Comparison of ENCODE assay signal across 8 cellular contexts in the genomic region with DNA sequence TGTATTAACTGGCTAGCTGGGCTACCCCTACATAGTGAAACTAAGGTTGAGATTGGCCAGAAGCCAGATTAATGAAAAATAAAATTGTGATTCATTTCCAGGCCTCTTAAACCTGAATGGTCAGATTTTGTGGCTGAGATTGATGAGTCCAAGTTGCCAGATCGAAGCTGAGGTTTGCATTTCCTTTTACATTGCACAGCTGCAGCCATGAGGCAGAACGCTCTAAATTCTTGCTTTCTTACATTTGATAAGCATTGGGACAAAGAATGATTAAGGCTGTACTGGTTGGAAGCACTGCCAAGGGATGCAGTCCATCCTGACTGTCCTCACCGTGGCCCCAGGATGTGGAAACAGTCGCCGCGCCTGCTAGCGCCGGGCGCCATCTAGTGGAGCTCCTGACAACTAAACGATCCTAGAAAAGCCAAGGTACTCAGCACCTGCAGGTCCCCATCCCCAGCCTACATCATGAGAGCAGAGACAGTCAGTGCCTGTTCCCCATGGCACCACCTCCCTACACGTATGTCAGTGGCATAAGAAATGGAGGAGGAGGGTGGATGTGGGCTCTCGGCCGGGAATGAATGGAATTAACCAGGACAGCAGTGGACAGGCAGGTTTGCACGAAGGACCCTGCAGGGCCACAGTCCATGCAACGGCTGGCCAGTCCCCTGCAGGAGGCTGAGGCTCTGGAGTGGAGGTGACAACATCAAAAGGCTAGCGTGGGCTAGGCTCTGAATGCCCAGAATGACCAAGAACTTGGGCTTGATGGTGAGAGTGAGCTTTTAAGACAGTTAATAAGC. TPM values are rescaled to one million over a fixed set of nuclear protein-coding genes. Genes with fewer than 3 reads are reported as not detected.
A peak's percentile ranks its signal among the peaks of the same experiment; 100 is the strongest.
DNase-seq lines count a peak whose midpoint lies in the region; ATAC-seq and TF ChIP-seq lines count a peak whose summit lies in the region.

No MANE protein-coding gene starts in this region.

- POLR2A ChIA-PET in CD4-positive, alpha-beta T cell (lab: Charles Lee) = interaction anchor here (1.2 kb wide), 1 partner anchor 453 kb away, joined by 5 read pairs; no protein-coding TSS in a partner anchor
- POLR2A ChIA-PET in activated CD4-positive, alpha-beta memory T cell treated with anti-CD3 and anti-CD28 coated beads for 36 hours (lab: Charles Lee) = no interaction called here

- CTCF ChIA-PET in CD4-positive, alpha-beta T cell (lab: Charles Lee) = interaction anchor here (0.5 to 3.9 kb wide), 16 partner anchors 10 to 887 kb away, joined by 3 to 56 read pairs (median 4); no protein-coding TSS in a partner anchor
- CTCF ChIA-PET in activated CD4-positive, alpha-beta memory T cell treated with anti-CD3 and anti-CD28 coated beads for 36 hours (lab: Charles Lee) = interaction anchor here (0.6 to 7.2 kb wide), 43 partner anchors 9 to 473 kb away, joined by 3 to 98 read pairs (median 4); partner anchors contain the start of gene PSMG4

- no peaks in the 10 kb centered on the region for H3K9me3 Mint-ChIP-seq in CD4-positive, alpha-beta T cell
- H3K9me3 Mint-ChIP-seq in activated CD4-positive, alpha-beta memory T cell treated with anti-CD3 and anti-CD28 coated beads for 36 hours = peaks cover 4% of the 10 kb centered on the region
- H3K9me3 Mint-ChIP-seq in mesothelial cell of epicardium = peaks cover 8% of the 10 kb centered on the region

- H3K27ac Mint-ChIP-seq in CD4-positive, alpha-beta T cell = no peak overlapping the region
- no peak overlapping the region for H3K27ac Mint-ChIP-seq in activated CD4-positive, alpha-beta memory T cell treated with anti-CD3 and anti-CD28 coated beads for 36 hours
- H3K27ac Mint-ChIP-seq in mesothelial cell of epicardium = peak overlapping the region; percentile 91

- H3K27ac ChIP-seq in CD4-positive, alpha-beta T cell (ENCODE audit: low read depth, low read length) = no peak overlapping the region

- peak; percentile 40 to 77 (median 57) for DNase-seq in CD4-positive, alpha-beta T cell
- DNase-seq in NCI-H774 (lab: John Stamatoyannopoulos, UW) = peak; percentile 74
- DNase-seq in activated CD4-positive, alpha-beta memory T cell treated with anti-CD3 and anti-CD28 coated beads for 36 hours = peak; percentile 74
- DNase-seq in ecto neural progenitor cell (ENCODE audit: low spot score) = peak; percentile 86
- DNase-seq in mesothelial cell of epicardium (ENCODE audit: low spot score in 2 of 2, unreplicated experiment in 2 of 2) = peak; percentile 81 to 84
- DNase-seq in stimulated activated CD8-positive, alpha-beta memory T cell treated with anti-CD3 and anti-CD28 coated beads, Interleukin-2, amount 100 ng/mL, for 48 hours (ENCODE audit: low read depth in 2 of 2) = peak; percentile 44 to 57
- DNase-seq in mesenteric fat pad (ENCODE audit: low spot score) = no peak

- ATAC-seq in CD4-positive, alpha-beta T cell (ENCODE audit: poor library complexity) = peak; percentile 78
- peak; percentile 50 for ATAC-seq in HG02678 (IDR thresholded peaks at IDR 0.05; ENCODE audit: unreplicated experiment)

- TF ChIP-seq CTCF in CD4-positive, alpha-beta T cell (IDR thresholded peaks at IDR 0.05) = peak; percentile 92
- TF ChIP-seq CTCF in mesothelial cell of epicardium (IDR thresholded peaks at IDR 0.05; ENCODE audit: unreplicated experiment) = peak; percentile 76

- no peaks in the 10 kb centered on the region for H3K4me1 Mint-ChIP-seq in CD4-positive, alpha-beta T cell (ENCODE audit: low read depth)
- peaks cover 3% of the 10 kb centered on the region for H3K4me1 Mint-ChIP-seq in activated CD4-positive, alpha-beta memory T cell treated with anti-CD3 and anti-CD28 coated beads for 36 hours (ENCODE audit: low read depth)
- peaks cover 20% of the 10 kb centered on the region for H3K4me1 Mint-ChIP-seq in mesothelial cell of epicardium

- H3K36me3 Mint-ChIP-seq in CD4-positive, alpha-beta T cell (ENCODE audit: low read depth) = no peaks in the 10 kb centered on the region
- H3K36me3 Mint-ChIP-seq in activated CD4-positive, alpha-beta memory T cell treated with anti-CD3 and anti-CD28 coated beads for 36 hours = peaks cover 2% of the 10 kb centered on the region
- peaks cover 46% of the 10 kb centered on the region for H3K36me3 Mint-ChIP-seq in mesothelial cell of epicardium

- peaks cover 37% of the 10 kb centered on the region for H3K27me3 Mint-ChIP-seq in CD4-positive, alpha-beta T cell
- H3K27me3 Mint-ChIP-seq in activated CD4-positive, alpha-beta memory T cell treated with anti-CD3 and anti-CD28 coated beads for 36 hours = peaks cover 8% of the 10 kb centered on the region
- no peaks in the 10 kb centered on the region for H3K27me3 Mint-ChIP-seq in mesothelial cell of epicardium (ENCODE audit: low read depth)

- H3K27me3 ChIP-seq in CD4-positive, alpha-beta T cell (ENCODE audit: control insufficient read depth, insufficient read depth, low read length) = no peaks in the 10 kb centered on the region

- no peak overlapping the region for H3K4me3 Mint-ChIP-seq in CD4-positive, alpha-beta T cell
- no peak overlapping the region for H3K4me3 Mint-ChIP-seq in activated CD4-positive, alpha-beta memory T cell treated with anti-CD3 and anti-CD28 coated beads for 36 hours
- no peak overlapping the region for H3K4me3 Mint-ChIP-seq in mesothelial cell of epicardium

- intact Hi-C loops in CD4-positive, alpha-beta T cell (cut with DNase I, micrococcal nuclease) = loop anchor here (1.0 to 5.0 kb wide), 5 partner anchors 275 to 738 kb away; partner anchors contain the start of gene SLC22A23 (in 1 of the 2)
- intact Hi-C loops in activated CD4-positive, alpha-beta memory T cell treated with anti-CD3 and anti-CD28 coated beads for 36 hours (cut with micrococcal nuclease) = loop anchor here (1.0 to 2.0 kb wide), 3 partner anchors 322 to 606 kb away; no protein-coding TSS in a partner anchor

- no peaks in the 10 kb centered on the region for H3K9me3 ChIP-seq in CD4-positive, alpha-beta T cell (ENCODE audit: control insufficient read depth, low read length)

RNA-seq across cellular contexts. Expression of gene PXDC1, which starts 19.0 kb away (rescaled TPM):
- total RNA-seq in CD4-positive, alpha-beta T cell = under 1 TPM; 0.17 to 0.27 TPM
- 1 to 10 TPM; 3.9 to 4.8 TPM for total RNA-seq in activated CD4-positive, alpha-beta memory T cell treated with anti-CD3 and anti-CD28 coated beads for 36 hours
- total RNA-seq in mesothelial cell of epicardium = 33.1 to 34.5 TPM (median 33.8 TPM) in 3 replicates
- 133 TPM for total RNA-seq in mesenteric fat pad
